8 cellular contexts compared by ENCODE assay signal in the genomic region with DNA sequence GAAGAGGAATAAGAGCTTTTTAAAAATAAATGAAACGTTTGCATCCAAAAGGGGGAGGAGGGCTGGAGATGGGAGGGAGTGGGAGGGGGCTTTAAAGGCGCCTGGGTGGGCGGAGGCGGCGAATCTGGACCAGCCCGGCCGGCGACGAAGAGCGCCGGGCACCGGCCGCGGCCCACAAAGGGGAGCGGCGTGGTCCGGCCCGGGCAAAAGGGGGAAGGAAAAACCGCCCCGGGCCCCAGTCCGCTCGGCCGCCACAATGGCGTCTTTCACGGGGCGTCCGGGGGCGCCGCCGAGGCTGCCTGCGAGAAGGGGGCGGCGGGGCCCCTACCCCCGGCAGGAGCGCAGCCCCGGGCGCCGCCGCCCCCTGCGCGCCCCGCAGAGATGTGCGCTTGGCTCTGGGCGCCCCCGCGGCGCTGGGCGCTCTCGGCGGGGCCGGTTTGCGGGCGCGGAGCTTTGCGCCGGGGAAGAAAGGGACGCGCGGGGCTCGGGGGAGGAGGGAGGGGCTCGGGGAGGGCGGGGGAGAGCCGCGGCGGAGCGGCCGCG.
A peak's percentile ranks its signal among the peaks of the same experiment; 100 is the strongest.
DNase-seq lines count a peak whose midpoint lies in the region; ATAC-seq and TF ChIP-seq lines count a peak whose summit lies in the region.

No MANE protein-coding gene starts in this region.

- H3K9me3 ChIP-seq in PC-9 (ENCODE audit: insufficient read depth, low read depth) = no peaks in the 10 kb centered on the region

- H3K4me3 ChIP-seq in PC-9 = peak overlapping the region; percentile 70; the same call in 1 of the 2 replicates

- H3K36me3 ChIP-seq in PC-9 (ENCODE audit: low read depth) = no peaks in the 10 kb centered on the region

- no peaks in the 10 kb centered on the region for H3K27me3 ChIP-seq in PC-9 (ENCODE audit: insufficient read depth, low read depth)

- no peaks in the 10 kb centered on the region for H3K9me2 ChIP-seq in PC-9 (ENCODE audit: insufficient read depth)

- no peak for DNase-seq in activated T-cell treated with anti-CD3 and anti-CD28 coated beads, Interleukin-2, amount 50 U/mL, for 4 hours
- no peak for DNase-seq in activated T-cell treated with anti-CD3 and anti-CD28 coated beads, Interleukin-2, amount 50 U/mL, for 48 hours
- no peak for DNase-seq in PC-9
- peak; percentile 66 for DNase-seq in globus pallidus (ENCODE audit: low spot score)
- DNase-seq in sciatic nerve (ENCODE audit: low spot score) = no peak
- no peak for DNase-seq in cerebellum (ENCODE audit: low spot score)
- no peak for DNase-seq in NCI-H128 (lab: John Stamatoyannopoulos, UW; ENCODE audit: unreplicated experiment)
- DNase-seq in middle frontal gyrus (ENCODE audit: extremely low spot score, low spot score) = no peak

- BruUV-seq in PC-9 (replicated peaks; lab: Mats Ljungman, UMichigan) = no TSS peak

- no peaks in the 10 kb centered on the region for H4K20me1 ChIP-seq in PC-9 (ENCODE audit: insufficient read depth)

- H3K9me3 Mint-ChIP-seq in activated T-cell treated with anti-CD3 and anti-CD28 coated beads, Interleukin-2, amount 50 U/mL, for 4 hours = no peaks in the 10 kb centered on the region

- peak overlapping the region; percentile 70 for H3K4me2 ChIP-seq in PC-9

- H3K4me1 ChIP-seq in PC-9 (replicated peaks; ENCODE audit: insufficient read depth) = peaks cover 16% of the 10 kb centered on the region

- POLR2A ChIA-PET in PC-9 (lab: Charles Lee; ENCODE audit: unreplicated experiment) = interaction anchor here (0.6 to 0.7 kb wide), 3 partner anchors 40 to 249 kb away, joined by 4 to 9 read pairs (median 9); no protein-coding TSS in a partner anchor

- CTCF ChIA-PET in PC-9 (lab: Charles Lee) = no interaction called here

- peak overlapping the region; percentile 71 for H2AFZ ChIP-seq in PC-9

- H3K27me3 Mint-ChIP-seq in activated T-cell treated with anti-CD3 and anti-CD28 coated beads, Interleukin-2, amount 50 U/mL, for 4 hours (ENCODE audit: low read depth) = peaks cover 67% of the 10 kb centered on the region

- H3K79me2 ChIP-seq in PC-9 (ENCODE audit: low read depth) = no peaks in the 10 kb centered on the region

- intact Hi-C loops in PC-9 (cut with micrococcal nuclease; ENCODE audit: unreplicated experiment) (loop anchor here (5.0 to 10.0 kb wide), 3 partner anchors 112 to 274 kb away; a partner anchor contains a TSS), sciatic nerve (cut with DNase I) (no loop called here)

- peak; percentile 34 to 37 for ATAC-seq in activated T-cell treated with anti-CD3 and anti-CD28 coated beads, Interleukin-2, amount 50 U/mL, for 4 hours
- ATAC-seq in sciatic nerve = peak; percentile 6

- TF ChIP-seq CTCF in PC-9 (conservative IDR thresholded peaks at IDR 0.05) = no peak

- no peak overlapping the region for H3K4me3 Mint-ChIP-seq in activated T-cell treated with anti-CD3 and anti-CD28 coated beads, Interleukin-2, amount 50 U/mL, for 4 hours

- no peaks in the 10 kb centered on the region for H3K36me3 Mint-ChIP-seq in activated T-cell treated with anti-CD3 and anti-CD28 coated beads, Interleukin-2, amount 50 U/mL, for 4 hours (ENCODE audit: insufficient read depth)

- peaks cover 14% of the 10 kb centered on the region for H3F3A ChIP-seq in PC-9 (ENCODE audit: insufficient read depth, low read depth)

- H3K4me1 Mint-ChIP-seq in activated T-cell treated with anti-CD3 and anti-CD28 coated beads, Interleukin-2, amount 50 U/mL, for 4 hours (ENCODE audit: low read depth) = peaks cover 12% of the 10 kb centered on the region

- H3K27ac ChIP-seq in PC-9 = peak overlapping the region; percentile 47; the same call in 1 of the 2 replicates
